Comparison of ENCODE assay signal across 21 cellular contexts in the genomic region with DNA sequence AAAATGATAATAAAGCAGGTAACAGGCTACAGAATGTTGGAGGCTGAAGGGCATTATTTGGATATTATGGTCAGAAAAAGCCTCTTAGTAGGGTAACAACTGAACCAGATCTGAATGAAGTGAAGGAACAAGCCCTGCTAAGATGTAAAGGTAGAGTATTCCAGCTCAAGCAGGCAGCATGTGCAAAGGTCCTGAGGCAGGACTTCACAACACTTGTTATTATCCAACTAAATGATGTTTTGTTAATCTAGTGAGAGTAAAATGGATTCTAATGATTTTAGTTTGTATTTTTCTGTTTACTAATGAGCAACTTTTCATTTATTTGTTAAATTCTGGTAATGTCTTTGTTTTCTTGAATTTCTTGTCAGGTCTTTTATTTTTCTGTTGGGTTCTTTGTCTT. TPM values are rescaled to one million over a fixed set of nuclear protein-coding genes. Genes with fewer than 3 reads are reported as not detected.
DNase-seq lines count a peak whose midpoint lies in the region; FAIRE-seq and TF ChIP-seq lines count a peak whose summit lies in the region.
"Had no signal": no experiment of that assay in that cellular context is flagged by ENCODE, and none has a peak within 500 bp of the region (broad histone marks: within the 10 kb centered on the region; RNA-seq: fewer than 3 reads in every experiment).

No MANE protein-coding gene starts in this region.

- H3K36me3 ChIP-seq in H1 (ENCODE audit: control insufficient read depth in 2 of 4, insufficient read depth in 4 of 4, low read length in 3 of 4), result no peaks in the 10 kb centered on the region

- H3K4me1 Mint-ChIP-seq in activated naive CD4-positive, alpha-beta T cell treated with anti-CD3 and anti-CD28 coated beads, Interleukin-2, amount 50 U/mL, for 24 hours, result no peaks in the 10 kb centered on the region
- H3K4me1 Mint-ChIP-seq: B cell had no signal

- no peak overlapping the region for H3K23ac ChIP-seq in H1 (ENCODE audit: insufficient read length)

- no peaks in the 10 kb centered on the region for H3K79me2 ChIP-seq in H1 (ENCODE audit: control insufficient read depth in 1 of 2, insufficient read depth in 2 of 2, low read length in 2 of 2)

- H3K23me2 ChIP-seq in H1 (ENCODE audit: low read depth, low read length), result no peaks in the 10 kb centered on the region

- no peak overlapping the region for H3K4me2 ChIP-seq in H1 (ENCODE audit: insufficient read depth in 1 of 2, low read depth in 2 of 2, low read length in 2 of 2)
- H3K4me2 ChIP-seq: A549; BLaER1 treated with 17β-estradiol and CSF1 and Interleukin-3, amounts not matched to agents 10 nM and 100 nM had no signal

- H3K14ac ChIP-seq in H1 (ENCODE audit: insufficient read length), result no peak overlapping the region

- DNase-seq in activated naive CD4-positive, alpha-beta T cell treated with Interleukin-2 at 50 U/mL for 16 hours, result no peak
- DNase-seq in H1 (ENCODE audit: low read depth in 1 of 2, low spot score in 2 of 2), result no peak
- DNase-seq in amygdala (lab: John Stamatoyannopoulos, UW), result no peak
- DNase-seq in SHP77 (lab: John Stamatoyannopoulos, UW), result no peak
- DNase-seq: AML-193; Caco-2; Calu3; CD4-positive, alpha-beta T cell; CD8-positive, alpha-beta T cell; DMS79 treated with DMSO at 0.1 percent for 48 hours; GF-D8 had no signal

- no peak overlapping the region for H2BK15ac ChIP-seq in H1 (ENCODE audit: low read length)

- no peak overlapping the region for H4K5ac ChIP-seq in H1 (ENCODE audit: insufficient read length, low read depth, low read length)

- no peaks in the 10 kb centered on the region for H3K9me3 Mint-ChIP-seq in activated naive CD4-positive, alpha-beta T cell treated with anti-CD3 and anti-CD28 coated beads, Interleukin-2, amount 50 U/mL, for 24 hours
- H3K9me3 Mint-ChIP-seq: CD4-positive, alpha-beta T cell; CD8-positive, alpha-beta T cell had no signal

- H4K20me1 ChIP-seq in H1 (replicated peaks in 1 of 2; ENCODE audit: control insufficient read depth in 1 of 2, insufficient read depth in 2 of 2, low read length in 2 of 2), result no peaks in the 10 kb centered on the region
- H4K20me1 ChIP-seq: BLaER1 treated with 17β-estradiol and CSF1 and Interleukin-3, amounts not matched to agents 10 nM and 100 nM had no signal

- H3K79me1 ChIP-seq in H1 (ENCODE audit: low read depth, low read length), result no peaks in the 10 kb centered on the region

- no peak for FAIRE-seq in H1 (lab: Jason Lieb, UNC)
- FAIRE-seq: A549, D721Med, G401.6, GM12891, GM19239 had no signal

- TF ChIP-seq EP300 in H1 (IDR thresholded peaks at IDR 0.05; ENCODE audit: borderline replicate concordance in 1 of 2, low read depth in 2 of 2, low read length in 2 of 2), result no peak

- no peak overlapping the region for H3K27ac ChIP-seq in H1 (ENCODE audit: low read depth, low read length)
- H3K27ac ChIP-seq: 22Rv1; A549; BLaER1 treated with 17β-estradiol and CSF1 and Interleukin-3, amounts not matched to agents 10 nM and 100 nM; C4-2B had no signal

- CTCF ChIA-PET in H1 (lab: Charles Lee; ENCODE audit: partially characterized antibody), result interaction anchor here (1.8 to 2.1 kb wide), 2 partner anchors 8 to 41 kb away, joined by 4 to 9 read pairs; no protein-coding TSS in a partner anchor

- H3K9ac ChIP-seq in H1 (replicated peaks in 1 of 4; ENCODE audit: extremely low read depth in 1 of 4, low read depth in 3 of 4, low read length in 3 of 4), result no peak overlapping the region
- H3K9ac ChIP-seq: BLaER1 treated with 17β-estradiol and CSF1 and Interleukin-3, amounts not matched to agents 10 nM and 100 nM had no signal

- no peak overlapping the region for H2BK20ac ChIP-seq in H1 (ENCODE audit: low read length)

- H3K18ac ChIP-seq in H1 (ENCODE audit: extremely low read depth, low read length), result no peak overlapping the region

- H3K4ac ChIP-seq in H1 (replicated peaks; ENCODE audit: insufficient read length, low read depth, low read length), result no peak overlapping the region

- no peak overlapping the region for H3K4me3 Mint-ChIP-seq in activated naive CD4-positive, alpha-beta T cell treated with anti-CD3 and anti-CD28 coated beads, Interleukin-2, amount 50 U/mL, for 24 hours
- H3K4me3 Mint-ChIP-seq: B cell; CD4-positive, alpha-beta T cell; CD8-positive, alpha-beta T cell had no signal

- H2BK120ac ChIP-seq in H1 (replicated peaks; ENCODE audit: low read depth, low read length), result no peak overlapping the region

- no peak overlapping the region for H4K91ac ChIP-seq in H1 (replicated peaks; ENCODE audit: insufficient read length, low read length)

- no peak for TF ChIP-seq CTCF in H1 (IDR thresholded peaks at IDR 0.05; ENCODE audit: control extremely low read depth in 1 of 3, insufficient read depth in 1 of 3, low read depth in 1 of 3, low read length in 3 of 3)

- no peak for TF ChIP-seq RAD21 in H1 (IDR thresholded peaks at IDR 0.05 in 1 of 2, conservative IDR thresholded peaks at IDR 0.05 in 1 of 2; ENCODE audit: low read depth in 2 of 2, low read length in 2 of 2)

- H2BK5ac ChIP-seq in H1 (ENCODE audit: low read depth, low read length), result no peak overlapping the region

- H3K27me3 Mint-ChIP-seq in activated naive CD4-positive, alpha-beta T cell treated with anti-CD3 and anti-CD28 coated beads, Interleukin-2, amount 50 U/mL, for 24 hours, result no peaks in the 10 kb centered on the region
- H3K27me3 Mint-ChIP-seq: B cell; CD4-positive, alpha-beta T cell had no signal

- no peak overlapping the region for H3K4me3 ChIP-seq in H1 (ENCODE audit: extremely low read depth in 1 of 4, insufficient read depth in 2 of 4, low read depth in 3 of 4, low read length in 4 of 4)
- H3K4me3 ChIP-seq: A549; BLaER1 treated with 17β-estradiol and CSF1 and Interleukin-3, amounts not matched to agents 10 nM and 100 nM had no signal

- no peaks in the 10 kb centered on the region for H3K36me3 Mint-ChIP-seq in activated naive CD4-positive, alpha-beta T cell treated with anti-CD3 and anti-CD28 coated beads, Interleukin-2, amount 50 U/mL, for 24 hours
- H3K36me3 Mint-ChIP-seq: CD8-positive, alpha-beta T cell had no signal

- H4K8ac ChIP-seq in H1 (ENCODE audit: extremely low read depth, insufficient read depth, low read length), result no peak overlapping the region

- H3K56ac ChIP-seq in H1 (replicated peaks; ENCODE audit: insufficient read length, low read depth, low read length), result no peak overlapping the region

- no peak overlapping the region for H2AK5ac ChIP-seq in H1 (ENCODE audit: low read depth, low read length)

- H3K27ac Mint-ChIP-seq in activated naive CD4-positive, alpha-beta T cell treated with anti-CD3 and anti-CD28 coated beads, Interleukin-2, amount 50 U/mL, for 24 hours, result peak overlapping the region; percentile 32
- H3K27ac Mint-ChIP-seq: B cell; CD4-positive, alpha-beta T cell; CD8-positive, alpha-beta T cell had no signal

- H3K27me3 ChIP-seq in H1 (replicated peaks in 1 of 4; ENCODE audit: control insufficient read depth in 3 of 4, extremely low read depth in 1 of 4, insufficient read depth in 3 of 4, low read length in 3 of 4), result no peaks in the 10 kb centered on the region
- H3K27me3 ChIP-seq: BLaER1 treated with 17β-estradiol and CSF1 and Interleukin-3, amounts not matched to agents 10 nM and 100 nM had no signal

- H2BK12ac ChIP-seq in H1 (ENCODE audit: low read depth, low read length), result no peak overlapping the region

- POLR2A ChIA-PET in H1 (lab: Charles Lee; ENCODE audit: partially characterized antibody), result no interaction called here

- no peak overlapping the region for H2AFZ ChIP-seq in H1 (ENCODE audit: low read length)

- H3K4me1 ChIP-seq in H1 (replicated peaks in 1 of 4; ENCODE audit: control insufficient read depth in 3 of 4, insufficient read depth in 4 of 4, low read length in 3 of 4), result peaks cover 0 to 8% (median 3%) of the 10 kb centered on the region in 4 experiments; a peak in 3 of 7 replicates
- H3K4me1 ChIP-seq: A549, Caco-2 had no signal

- no peak for TF ChIP-seq POLR2A in H1 (IDR thresholded peaks at IDR 0.05; ENCODE audit: control extremely low read depth in 1 of 2, low read depth in 2 of 2, low read length in 2 of 2)

- no peaks in the 10 kb centered on the region for H3K9me3 ChIP-seq in H1 (ENCODE audit: insufficient read depth in 2 of 2, low read depth in 1 of 2, low read length in 1 of 2)
- H3K9me3 ChIP-seq: Caco-2 had no signal

TF ChIP-seq in H1, 55 proteins besides CTCF, POLR2A, EP300 and RAD21 (continues in another document):
- TF ChIP-seq SP1 (IDR thresholded peaks at IDR 0.05; ENCODE audit: low read depth, low read length) (no peak), SUZ12 (IDR thresholded peaks at IDR 0.05; ENCODE audit: low read length) (no peak), RBBP5 (IDR thresholded peaks at IDR 0.05; ENCODE audit: borderline replicate concordance, low read depth, low read length) (no peak), HDAC2 (IDR thresholded peaks at IDR 0.05; ENCODE audit: borderline replicate concordance in 1 of 2, low read depth in 2 of 2, low read length in 2 of 2) (0 out of 4 replicates have a peak, but pooled peaks of 1 of the 2 experiments have one; percentile 45), GABPA (IDR thresholded peaks at IDR 0.05; ENCODE audit: borderline replicate concordance, insufficient read depth, low read length) (no peak), KDM1A (IDR thresholded peaks at IDR 0.05; ENCODE audit: borderline replicate concordance, low read length) (peak; percentile 72; the same call in 1 of the 2 replicates), NANOG (IDR thresholded peaks at IDR 0.05; ENCODE audit: insufficient read depth, low read depth, low read length, poor library complexity, severe bottlenecking) (no peak), SP4 (IDR thresholded peaks at IDR 0.05; ENCODE audit: low read length) (no peak)
- TF ChIP-seq, protein P1, sequence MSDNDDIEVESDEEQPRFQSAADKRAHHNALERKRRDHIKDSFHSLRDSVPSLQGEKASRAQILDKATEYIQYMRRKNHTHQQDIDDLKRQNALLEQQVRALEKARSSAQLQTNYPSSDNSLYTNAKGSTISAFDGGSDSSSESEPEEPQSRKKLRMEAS (IDR thresholded peaks at IDR 0.05), result no peak
- TF ChIP-seq, protein P2, sequence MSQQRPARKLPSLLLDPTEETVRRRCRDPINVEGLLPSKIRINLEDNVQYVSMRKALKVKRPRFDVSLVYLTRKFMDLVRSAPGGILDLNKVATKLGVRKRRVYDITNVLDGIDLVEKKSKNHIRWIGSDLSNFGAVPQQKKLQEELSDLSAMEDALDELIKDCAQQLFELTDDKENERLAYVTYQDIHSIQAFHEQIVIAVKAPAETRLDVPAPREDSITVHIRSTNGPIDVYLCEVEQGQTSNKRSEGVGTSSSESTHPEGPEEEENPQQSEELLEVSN (IDR thresholded peaks at IDR 0.05), result no peak

RNA-seq across cellular contexts. Expression of a gene that starts 35.7 kb away (rescaled TPM):
- 8.6 and 8.7 TPM in 2 replicates for total RNA-seq in H1 (2021; fragmentation: NEBNext Ultra II Directional; extraction: Animal tissue kit (Norgen Biotek cat#: 25700))
- polyA plus RNA-seq in H1 (2011; rRNA removed), result 4.2 and 4.5 TPM in 2 replicates
- polyA plus RNA-seq in H1 (2011; cell fraction: cytosol; rRNA removed), result 5.9 TPM
- polyA plus RNA-seq in H1 (2011; cell fraction: nucleus; rRNA removed), result 2.9 TPM
- 3.8 to 5.6 TPM (median 4.3 TPM) in 4 replicates for polyA plus RNA-seq in H1 (2012, experiment 1 of 2)
- polyA plus RNA-seq in H1 (2012, experiment 2 of 2), result 1.3 TPM
- polyA plus RNA-seq in H1 (2013, experiment 1 of 2), result 3.8 TPM
- polyA plus RNA-seq in H1 (2013, experiment 2 of 2), result 3.5 TPM
- polyA minus RNA-seq in H1 (2011; rRNA and poly(A)+ RNA removed), result 8.0 and 9.5 TPM in 2 replicates
- 8.4 TPM for polyA minus RNA-seq in H1 (2011; cell fraction: cytosol; rRNA and poly(A)+ RNA removed)
- 5.8 TPM for polyA minus RNA-seq in H1 (2011; cell fraction: nucleus; rRNA and poly(A)+ RNA removed)
